13 cellular contexts compared by ENCODE assay signal in genomic region chr4:2816401-2816954, GRCh38. TPM values are rescaled to one million over a fixed set of nuclear protein-coding genes. Genes with fewer than 3 reads are reported as not detected.
DNase-seq lines count a peak whose midpoint lies in the region; ATAC-seq and TF ChIP-seq lines count a peak whose summit lies in the region.
"Had no signal": no experiment of that assay in that cellular context is flagged by ENCODE, and none has a peak within 500 bp of the region (broad histone marks: within the 10 kb centered on the region; RNA-seq: fewer than 3 reads in every experiment).

No MANE protein-coding gene starts in this region.

- no peak for TF ChIP-seq POLR2A in prostate gland (IDR thresholded peaks at IDR 0.05)

- no peaks in the 10 kb centered on the region for H3K27me3 ChIP-seq in prostate gland (replicated peaks; ENCODE audit: insufficient read depth)

- H3K27ac Mint-ChIP-seq in activated naive CD4-positive, alpha-beta T cell treated with anti-CD3 and anti-CD28 coated beads, Interleukin-2, amount 10 ng/mL, durations not matched to agents 7 days and 5 days: peak overlapping the region; percentile 34
- peak overlapping the region; percentile 86 to 94 (median 90) for H3K27ac Mint-ChIP-seq in brain
- peak overlapping the region; percentile 85 for H3K27ac Mint-ChIP-seq in stimulated activated naive B cell treated with anti-CD40 and anti-IgM and Interleukin-4, amounts not matched to agents 10 μg/mL and 1 μg/mL and 100 μg/mL, for 72 hours

- H3K4me1 Mint-ChIP-seq in activated naive CD4-positive, alpha-beta T cell treated with anti-CD3 and anti-CD28 coated beads, Interleukin-2, amount 10 ng/mL, durations not matched to agents 7 days and 5 days: peaks cover 70% of the 10 kb centered on the region
- peaks cover 37% of the 10 kb centered on the region for H3K4me1 Mint-ChIP-seq in brain
- peaks cover 57 to 87% of the 10 kb centered on the region in 2 donors for H3K4me1 Mint-ChIP-seq in stimulated activated naive B cell treated with anti-CD40 and anti-IgM and Interleukin-4, amounts not matched to agents 10 μg/mL and 1 μg/mL and 100 μg/mL, for 72 hours

- ATAC-seq in stimulated activated naive B cell treated with anti-CD40 and anti-IgM and Interleukin-4, amounts not matched to agents 10 μg/mL and 1 μg/mL and 100 μg/mL, for 72 hours (replicated peaks): no peak
- ATAC-seq: HCT116 had no signal

- peak overlapping the region; percentile 69 for H3K4me3 Mint-ChIP-seq in activated naive CD4-positive, alpha-beta T cell treated with anti-CD3 and anti-CD28 coated beads, Interleukin-2, amount 10 ng/mL, durations not matched to agents 7 days and 5 days
- H3K4me3 Mint-ChIP-seq in brain: peak overlapping the region; percentile 76 to 86 (median 79)
- H3K4me3 Mint-ChIP-seq in stimulated activated naive B cell treated with anti-CD40 and anti-IgM and Interleukin-4, amounts not matched to agents 10 μg/mL and 1 μg/mL and 100 μg/mL, for 72 hours: peak overlapping the region; percentile 73 to 83

- H3K9me3 ChIP-seq in prostate gland: no peaks in the 10 kb centered on the region

- intact Hi-C loops in prostate gland (cut with DNase I): no loop called here

- H3K36me3 ChIP-seq in prostate gland: no peaks in the 10 kb centered on the region

- H3K4me3 ChIP-seq in prostate gland: no peak overlapping the region

- no peak for DNase-seq in activated naive CD4-positive, alpha-beta T cell treated with anti-CD3 and anti-CD28 coated beads, Interleukin-2, amount 10 ng/mL, durations not matched to agents 7 days and 5 days
- DNase-seq in activated naive CD4-positive, alpha-beta T cell (lab: John Stamatoyannopoulos, UW): no peak
- peak; percentile 53 for DNase-seq in SKM-1 treated with dmso at 0.1 percent for 144 hours (lab: John Stamatoyannopoulos, UW; ENCODE audit: unreplicated experiment)
- no peak for DNase-seq in stimulated activated naive B cell treated with anti-CD40 and anti-IgM and Interleukin-4, amounts not matched to agents 10 μg/mL and 1 μg/mL and 100 μg/mL, for 72 hours
- DNase-seq in prostate gland (ENCODE audit: low spot score): no peak
- DNase-seq in D341Med (ENCODE audit: low spot score): no peak
- no peak for DNase-seq in C1 segment of cervical spinal cord (lab: John Stamatoyannopoulos, UW)
- DNase-seq: activated CD4-positive, alpha-beta T cell treated with anti-CD3 and anti-CD28 coated beads for 1 hour; NCI-H1436 treated with DMSO at 0.1 percent for 48 hours; SHP77; stimulated activated naive CD4-positive, alpha-beta T cell treated with Interleukin-2 at 50 U/mL for 16 hours had no signal

- H3K9me3 Mint-ChIP-seq in activated naive CD4-positive, alpha-beta T cell treated with anti-CD3 and anti-CD28 coated beads, Interleukin-2, amount 10 ng/mL, durations not matched to agents 7 days and 5 days: no peaks in the 10 kb centered on the region
- H3K9me3 Mint-ChIP-seq in brain: peaks cover 8 to 20% (median 11%) of the 10 kb centered on the region in 5 experiments
- no peaks in the 10 kb centered on the region for H3K9me3 Mint-ChIP-seq in stimulated activated naive B cell treated with anti-CD40 and anti-IgM and Interleukin-4, amounts not matched to agents 10 μg/mL and 1 μg/mL and 100 μg/mL, for 72 hours

- CTCF ChIA-PET in activated naive CD4-positive, alpha-beta T cell treated with anti-CD3 and anti-CD28 coated beads, Interleukin-2, amount 10 ng/mL, durations not matched to agents 7 days and 5 days (lab: Charles Lee): no interaction called here

- H3K36me3 Mint-ChIP-seq in activated naive CD4-positive, alpha-beta T cell treated with anti-CD3 and anti-CD28 coated beads, Interleukin-2, amount 10 ng/mL, durations not matched to agents 7 days and 5 days: peaks cover 49% of the 10 kb centered on the region
- peaks cover 22% of the 10 kb centered on the region for H3K36me3 Mint-ChIP-seq in brain
- H3K36me3 Mint-ChIP-seq in stimulated activated naive B cell treated with anti-CD40 and anti-IgM and Interleukin-4, amounts not matched to agents 10 μg/mL and 1 μg/mL and 100 μg/mL, for 72 hours: peaks cover 11 to 48% of the 10 kb centered on the region in 2 donors

- no peak overlapping the region for H3K27ac ChIP-seq in prostate gland

- no peaks in the 10 kb centered on the region for H3K27me3 Mint-ChIP-seq in activated naive CD4-positive, alpha-beta T cell treated with anti-CD3 and anti-CD28 coated beads, Interleukin-2, amount 10 ng/mL, durations not matched to agents 7 days and 5 days
- H3K27me3 Mint-ChIP-seq in brain: no peaks in the 10 kb centered on the region
- H3K27me3 Mint-ChIP-seq in stimulated activated naive B cell treated with anti-CD40 and anti-IgM and Interleukin-4, amounts not matched to agents 10 μg/mL and 1 μg/mL and 100 μg/mL, for 72 hours: no peaks in the 10 kb centered on the region

- no peak for TF ChIP-seq CTCF in brain (conservative IDR thresholded peaks at IDR 0.05)
- no peak for TF ChIP-seq CTCF in prostate gland (IDR thresholded peaks at IDR 0.05)

- WGBS in prostate gland: 28% methylated on average over 1 of the region's 1 CpG

- H3K4me1 ChIP-seq in prostate gland (replicated peaks): peaks cover 5% of the 10 kb centered on the region

RNA-seq across cellular contexts. Expression of gene SH3BP2, which starts 23.6 kb away (rescaled TPM):
- polyA plus RNA-seq in brain (ENCODE audit: insufficient read depth, low read depth, low replicate concordance): 30.3 TPM
- 10 to 100 TPM; 24.3 to 41.3 TPM for total RNA-seq in prostate gland

RNA-seq across cellular contexts. Expression of gene ADD1, which starts 27.2 kb away (rescaled TPM):
- polyA plus RNA-seq in brain (ENCODE audit: insufficient read depth, low read depth, low replicate concordance): 408 TPM
- total RNA-seq in prostate gland: 100 to 1,000 TPM; 164 to 321 TPM

Comparison
In these comparisons a context has a peak if more than half of its experiments do, and no peak if none do; other contexts are left out.
1. H3K27ac Mint-ChIP-seq: peak in every context shown above with its lines; median percentile 90 in brain; 85 in stimulated activated naive B cell treated with anti-CD40 and anti-IgM and Interleukin-4, amounts not matched to agents 10 μg/mL and 1 μg/mL and 100 μg/mL, for 72 hours; 34 in activated naive CD4-positive, alpha-beta T cell treated with anti-CD3 and anti-CD28 coated beads, Interleukin-2, amount 10 ng/mL, durations not matched to agents 7 days and 5 days.